ENCODE assay signal across 8 cellular contexts in genomic region chr6:158475344-158476302, GRCh38.
DNase-seq lines count a peak whose midpoint lies in the region; ATAC-seq and TF ChIP-seq lines count a peak whose summit lies in the region.

No MANE protein-coding gene starts in this region.

- H3K36me3 Mint-ChIP-seq in activated T-helper 2 cell treated with anti-CD3 and anti-CD28 coated beads, Interferon-gamma antibody, Interleukin-2, Interleukin-4, amounts not matched to agents 10 μg/mL and 5 μg/mL and 100 μg/mL, durations not matched to agents 14 hours and 24 hours and 36 hours (ENCODE audit: low read depth) = no peaks in the 10 kb centered on the region

- no peak overlapping the region for H3K27ac ChIP-seq in gastroesophageal sphincter

- no peaks in the 10 kb centered on the region for H3K27me3 ChIP-seq in gastroesophageal sphincter

- no peaks in the 10 kb centered on the region for H3K4me1 Mint-ChIP-seq in activated T-helper 2 cell treated with anti-CD3 and anti-CD28 coated beads, Interferon-gamma antibody, Interleukin-2, Interleukin-4, amounts not matched to agents 10 μg/mL and 5 μg/mL and 100 μg/mL, durations not matched to agents 14 hours and 24 hours and 36 hours (ENCODE audit: low read depth)

- no peak overlapping the region for H3K4me3 ChIP-seq in fibroblast of villous mesenchyme (ENCODE audit: low read depth, low read length)
- H3K4me3 ChIP-seq in gastroesophageal sphincter = no peak overlapping the region

- no peak for TF ChIP-seq EP300 in gastroesophageal sphincter (IDR thresholded peaks at IDR 0.05)

- no peaks in the 10 kb centered on the region for H3K27me3 Mint-ChIP-seq in activated T-helper 2 cell treated with anti-CD3 and anti-CD28 coated beads, Interferon-gamma antibody, Interleukin-2, Interleukin-4, amounts not matched to agents 10 μg/mL and 5 μg/mL and 100 μg/mL, durations not matched to agents 14 hours and 24 hours and 36 hours (ENCODE audit: low read depth)

- no peaks in the 10 kb centered on the region for H3K9me3 ChIP-seq in gastroesophageal sphincter

- H3K36me3 ChIP-seq in gastroesophageal sphincter = peaks cover 0 to 41% of the 10 kb centered on the region in 2 donors

- no peaks in the 10 kb centered on the region for H3K9me3 Mint-ChIP-seq in activated T-helper 2 cell treated with anti-CD3 and anti-CD28 coated beads, Interferon-gamma antibody, Interleukin-2, Interleukin-4, amounts not matched to agents 10 μg/mL and 5 μg/mL and 100 μg/mL, durations not matched to agents 14 hours and 24 hours and 36 hours

- intact Hi-C loops in activated T-helper 2 cell treated with anti-CD3 and anti-CD28 coated beads, Interferon-gamma antibody, Interleukin-2, Interleukin-4, amounts not matched to agents 10 μg/mL and 5 μg/mL and 100 μg/mL, durations not matched to agents 14 hours and 24 hours and 36 hours (cut with micrococcal nuclease) = no loop called here

- no peaks in the 10 kb centered on the region for H3K4me1 ChIP-seq in gastroesophageal sphincter

- TF ChIP-seq CTCF in fibroblast of villous mesenchyme (IDR thresholded peaks at IDR 0.05; ENCODE audit: insufficient read depth, low read depth, low read length) (no peak), gastroesophageal sphincter (IDR thresholded peaks at IDR 0.05) (no peak)

- ATAC-seq in GM21515 (IDR thresholded peaks at IDR 0.05; ENCODE audit: unreplicated experiment) = peak; percentile 78
- ATAC-seq in HG03565 (IDR thresholded peaks at IDR 0.05; ENCODE audit: unreplicated experiment) = peak; percentile 78
- ATAC-seq in gastroesophageal sphincter = no peak

- WGBS in gastroesophageal sphincter (ENCODE audit: low coverage in 1 of 2), 2 donors = 70 to 72% methylated on average over 9 to 14 of the region's 15 CpGs

- DNase-seq in GM04504 (ENCODE audit: low read depth) = peak; percentile 35
- DNase-seq in NOMO-1 treated with dmso at 0.1 percent for 144 hours (lab: John Stamatoyannopoulos, UW; ENCODE audit: unreplicated experiment) = peak; percentile 40
- peak; percentile 90 for DNase-seq in fibroblast of villous mesenchyme (ENCODE audit: low read depth)
- DNase-seq in activated T-helper 2 cell treated with anti-CD3 and anti-CD28 coated beads, Interferon-gamma antibody, Interleukin-2, Interleukin-4, amounts not matched to agents 10 μg/mL and 5 μg/mL and 100 μg/mL, durations not matched to agents 14 hours and 24 hours and 36 hours (ENCODE audit: low spot score) = no peak
- DNase-seq in HuH-7.5 (ENCODE audit: low spot score) = no peak

- no peak overlapping the region for H3K4me3 Mint-ChIP-seq in activated T-helper 2 cell treated with anti-CD3 and anti-CD28 coated beads, Interferon-gamma antibody, Interleukin-2, Interleukin-4, amounts not matched to agents 10 μg/mL and 5 μg/mL and 100 μg/mL, durations not matched to agents 14 hours and 24 hours and 36 hours (ENCODE audit: low read depth)

- H3K27ac Mint-ChIP-seq in activated T-helper 2 cell treated with anti-CD3 and anti-CD28 coated beads, Interferon-gamma antibody, Interleukin-2, Interleukin-4, amounts not matched to agents 10 μg/mL and 5 μg/mL and 100 μg/mL, durations not matched to agents 14 hours and 24 hours and 36 hours = no peak overlapping the region

- no peak for TF ChIP-seq POLR2A in gastroesophageal sphincter (IDR thresholded peaks at IDR 0.05)

Comparison
In these comparisons a context has a peak if more than half of its experiments do, and no peak if none do; other contexts are left out.
1. DNase-seq: peak in GM04504 (single experiment), NOMO-1 treated with dmso at 0.1 percent for 144 hours (single experiment) and fibroblast of villous mesenchyme (single experiment); none in activated T-helper 2 cell treated with anti-CD3 and anti-CD28 coated beads, Interferon-gamma antibody, Interleukin-2, Interleukin-4, amounts not matched to agents 10 μg/mL and 5 μg/mL and 100 μg/mL, durations not matched to agents 14 hours and 24 hours and 36 hours (single experiment) and HuH-7.5 (single experiment).